In the genomic region with DNA sequence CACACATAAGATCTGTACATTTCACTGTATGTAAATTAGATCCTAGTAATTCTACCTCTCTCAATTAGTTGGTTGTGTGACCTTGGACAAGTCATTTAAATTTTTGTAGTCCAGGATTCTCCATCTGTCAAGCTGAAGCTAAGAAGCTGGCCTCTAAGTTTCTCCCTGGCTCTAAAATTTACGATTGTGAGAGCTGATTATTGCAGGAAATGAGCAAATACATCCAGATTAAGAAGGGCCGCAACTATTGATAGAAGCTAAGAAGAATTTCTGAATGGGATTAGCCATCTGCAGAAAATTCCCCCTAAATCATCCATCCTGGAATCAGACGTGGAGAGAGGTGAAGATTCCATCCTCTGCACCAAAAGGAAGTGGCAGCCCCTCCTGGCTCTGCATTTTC, we compare ENCODE assay signal across 2 cellular contexts.
TF ChIP-seq lines count a peak whose summit lies in the region.

No MANE protein-coding gene starts in this region.

TF ChIP-seq in SK-N-SH, 30 proteins besides CTCF, POLR2A, EP300 and RAD21:
- TF ChIP-seq, protein P1, sequence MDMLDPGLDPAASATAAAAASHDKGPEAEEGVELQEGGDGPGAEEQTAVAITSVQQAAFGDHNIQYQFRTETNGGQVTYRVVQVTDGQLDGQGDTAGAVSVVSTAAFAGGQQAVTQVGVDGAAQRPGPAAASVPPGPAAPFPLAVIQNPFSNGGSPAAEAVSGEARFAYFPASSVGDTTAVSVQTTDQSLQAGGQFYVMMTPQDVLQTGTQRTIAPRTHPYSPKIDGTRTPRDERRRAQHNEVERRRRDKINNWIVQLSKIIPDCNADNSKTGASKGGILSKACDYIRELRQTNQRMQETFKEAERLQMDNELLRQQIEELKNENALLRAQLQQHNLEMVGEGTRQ (IDR thresholded peaks at IDR 0.05; ENCODE audit: borderline replicate concordance, low read depth, low read length), result no peak
- TF ChIP-seq TCF12 (IDR thresholded peaks at IDR 0.05), result no peak
- TF ChIP-seq NRF1 (IDR thresholded peaks at IDR 0.05; ENCODE audit: low read depth, low read length), result no peak
- TF ChIP-seq ELF1 (IDR thresholded peaks at IDR 0.05), result no peak
- TF ChIP-seq FOXJ3 (CRISPR knock-in tag; IDR thresholded peaks at IDR 0.05), result no peak
- no peak for TF ChIP-seq SIN3A (IDR thresholded peaks at IDR 0.05; ENCODE audit: borderline replicate concordance, low read depth, low read length)
- TF ChIP-seq, protein P2, sequence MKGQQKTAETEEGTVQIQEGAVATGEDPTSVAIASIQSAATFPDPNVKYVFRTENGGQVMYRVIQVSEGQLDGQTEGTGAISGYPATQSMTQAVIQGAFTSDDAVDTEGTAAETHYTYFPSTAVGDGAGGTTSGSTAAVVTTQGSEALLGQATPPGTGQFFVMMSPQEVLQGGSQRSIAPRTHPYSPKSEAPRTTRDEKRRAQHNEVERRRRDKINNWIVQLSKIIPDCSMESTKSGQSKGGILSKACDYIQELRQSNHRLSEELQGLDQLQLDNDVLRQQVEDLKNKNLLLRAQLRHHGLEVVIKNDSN (IDR thresholded peaks at IDR 0.05; ENCODE audit: borderline replicate concordance, low read depth), result no peak
TF ChIP-seq in SK-N-SH: peak in this region for 0.

TF ChIP-seq in SK-N-SH treated with all-trans-retinoic acid at 6 μM for 48 hours, 23 proteins besides CTCF, POLR2A, EP300 and RAD21:
- TF ChIP-seq, protein P3, sequence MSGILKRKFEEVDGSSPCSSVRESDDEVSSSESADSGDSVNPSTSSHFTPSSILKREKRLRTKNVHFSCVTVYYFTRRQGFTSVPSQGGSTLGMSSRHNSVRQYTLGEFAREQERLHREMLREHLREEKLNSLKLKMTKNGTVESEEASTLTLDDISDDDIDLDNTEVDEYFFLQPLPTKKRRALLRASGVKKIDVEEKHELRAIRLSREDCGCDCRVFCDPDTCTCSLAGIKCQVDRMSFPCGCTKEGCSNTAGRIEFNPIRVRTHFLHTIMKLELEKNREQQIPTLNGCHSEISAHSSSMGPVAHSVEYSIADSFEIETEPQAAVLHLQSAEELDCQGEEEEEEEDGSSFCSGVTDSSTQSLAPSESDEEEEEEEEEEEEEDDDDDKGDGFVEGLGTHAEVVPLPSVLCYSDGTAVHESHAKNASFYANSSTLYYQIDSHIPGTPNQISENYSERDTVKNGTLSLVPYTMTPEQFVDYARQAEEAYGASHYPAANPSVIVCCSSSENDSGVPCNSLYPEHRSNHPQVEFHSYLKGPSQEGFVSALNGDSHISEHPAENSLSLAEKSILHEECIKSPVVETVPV (CRISPR knock-in tag; IDR thresholded peaks at IDR 0.05), result no peak
- no peak for TF ChIP-seq ZFP3 (CRISPR knock-in tag; IDR thresholded peaks at IDR 0.05)
- no peak for TF ChIP-seq OSR1 (CRISPR knock-in tag; IDR thresholded peaks at IDR 0.05)
- no peak for TF ChIP-seq RARB (CRISPR knock-in tag; IDR thresholded peaks at IDR 0.05)
- no peak for TF ChIP-seq TCF4 (CRISPR knock-in tag; IDR thresholded peaks at IDR 0.05; ENCODE audit: borderline replicate concordance)
- TF ChIP-seq, protein P4, sequence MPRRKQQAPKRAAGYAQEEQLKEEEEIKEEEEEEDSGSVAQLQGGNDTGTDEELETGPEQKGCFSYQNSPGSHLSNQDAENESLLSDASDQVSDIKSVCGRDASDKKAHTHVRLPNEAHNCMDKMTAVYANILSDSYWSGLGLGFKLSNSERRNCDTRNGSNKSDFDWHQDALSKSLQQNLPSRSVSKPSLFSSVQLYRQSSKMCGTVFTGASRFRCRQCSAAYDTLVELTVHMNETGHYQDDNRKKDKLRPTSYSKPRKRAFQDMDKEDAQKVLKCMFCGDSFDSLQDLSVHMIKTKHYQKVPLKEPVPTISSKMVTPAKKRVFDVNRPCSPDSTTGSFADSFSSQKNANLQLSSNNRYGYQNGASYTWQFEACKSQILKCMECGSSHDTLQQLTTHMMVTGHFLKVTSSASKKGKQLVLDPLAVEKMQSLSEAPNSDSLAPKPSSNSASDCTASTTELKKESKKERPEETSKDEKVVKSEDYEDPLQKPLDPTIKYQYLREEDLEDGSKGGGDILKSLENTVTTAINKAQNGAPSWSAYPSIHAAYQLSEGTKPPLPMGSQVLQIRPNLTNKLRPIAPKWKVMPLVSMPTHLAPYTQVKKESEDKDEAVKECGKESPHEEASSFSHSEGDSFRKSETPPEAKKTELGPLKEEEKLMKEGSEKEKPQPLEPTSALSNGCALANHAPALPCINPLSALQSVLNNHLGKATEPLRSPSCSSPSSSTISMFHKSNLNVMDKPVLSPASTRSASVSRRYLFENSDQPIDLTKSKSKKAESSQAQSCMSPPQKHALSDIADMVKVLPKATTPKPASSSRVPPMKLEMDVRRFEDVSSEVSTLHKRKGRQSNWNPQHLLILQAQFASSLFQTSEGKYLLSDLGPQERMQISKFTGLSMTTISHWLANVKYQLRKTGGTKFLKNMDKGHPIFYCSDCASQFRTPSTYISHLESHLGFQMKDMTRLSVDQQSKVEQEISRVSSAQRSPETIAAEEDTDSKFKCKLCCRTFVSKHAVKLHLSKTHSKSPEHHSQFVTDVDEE (CRISPR knock-in tag; IDR thresholded peaks at IDR 0.05), result no peak
- no peak for TF ChIP-seq ZNF70 (CRISPR knock-in tag; IDR thresholded peaks at IDR 0.05)
- no peak for TF ChIP-seq TOX (CRISPR knock-in tag; IDR thresholded peaks at IDR 0.05; ENCODE audit: borderline replicate concordance)
- TF ChIP-seq CSDC2 (CRISPR knock-in tag; IDR thresholded peaks at IDR 0.05), result no peak
- no peak for TF ChIP-seq ZFP30 (CRISPR knock-in tag; IDR thresholded peaks at IDR 0.05)
- TF ChIP-seq, protein P5, sequence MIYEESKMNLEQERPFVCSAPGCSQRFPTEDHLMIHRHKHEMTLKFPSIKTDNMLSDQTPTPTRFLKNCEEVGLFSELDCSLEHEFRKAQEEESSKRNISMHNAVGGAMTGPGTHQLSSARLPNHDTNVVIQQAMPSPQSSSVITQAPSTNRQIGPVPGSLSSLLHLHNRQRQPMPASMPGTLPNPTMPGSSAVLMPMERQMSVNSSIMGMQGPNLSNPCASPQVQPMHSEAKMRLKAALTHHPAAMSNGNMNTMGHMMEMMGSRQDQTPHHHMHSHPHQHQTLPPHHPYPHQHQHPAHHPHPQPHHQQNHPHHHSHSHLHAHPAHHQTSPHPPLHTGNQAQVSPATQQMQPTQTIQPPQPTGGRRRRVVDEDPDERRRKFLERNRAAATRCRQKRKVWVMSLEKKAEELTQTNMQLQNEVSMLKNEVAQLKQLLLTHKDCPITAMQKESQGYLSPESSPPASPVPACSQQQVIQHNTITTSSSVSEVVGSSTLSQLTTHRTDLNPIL (CRISPR knock-in tag; IDR thresholded peaks at IDR 0.05; ENCODE audit: low read depth), result no peak
- no peak for TF ChIP-seq ESRRG (CRISPR knock-in tag; IDR thresholded peaks at IDR 0.05)
- TF ChIP-seq ZC3H10 (CRISPR knock-in tag; IDR thresholded peaks at IDR 0.05), result no peak
- TF ChIP-seq ARNTL (CRISPR knock-in tag; IDR thresholded peaks at IDR 0.05; ENCODE audit: borderline replicate concordance, low read depth), result no peak
- no peak for TF ChIP-seq SNAI2 (CRISPR knock-in tag; IDR thresholded peaks at IDR 0.05)
